In genomic region chr12:68236421-68237059, GRCh38 we compare ENCODE assay signal across 8 cellular contexts. TPM values are rescaled to one million over a fixed set of nuclear protein-coding genes. Genes with fewer than 3 reads are reported as not detected.
A peak's percentile ranks its signal among the peaks of the same experiment; 100 is the strongest.
DNase-seq lines count a peak whose midpoint lies in the region; ATAC-seq and TF ChIP-seq lines count a peak whose summit lies in the region.

No MANE protein-coding gene starts in this region.

- H3K36me3 Mint-ChIP-seq in activated CD4-positive, alpha-beta memory T cell treated with anti-CD3 and anti-CD28 coated beads for 36 hours: no peaks in the 10 kb centered on the region

- intact Hi-C loops in activated CD4-positive, alpha-beta memory T cell treated with anti-CD3 and anti-CD28 coated beads for 36 hours (cut with micrococcal nuclease): no loop called here

- H3K27me3 ChIP-seq in gastroesophageal sphincter: no peaks in the 10 kb centered on the region

- H3K9me3 ChIP-seq in gastroesophageal sphincter: no peaks in the 10 kb centered on the region

- H3K4me1 Mint-ChIP-seq in activated CD4-positive, alpha-beta memory T cell treated with anti-CD3 and anti-CD28 coated beads for 36 hours (ENCODE audit: low read depth): peaks cover 40% of the 10 kb centered on the region

- no peaks in the 10 kb centered on the region for H3K36me3 ChIP-seq in gastroesophageal sphincter

- CTCF ChIA-PET in activated CD4-positive, alpha-beta memory T cell treated with anti-CD3 and anti-CD28 coated beads for 36 hours (lab: Charles Lee): interaction anchor here (1.1 to 2.3 kb wide), 4 partner anchors 13 to 84 kb away, joined by 3 to 9 read pairs (median 6); no protein-coding TSS in a partner anchor

- no peak for TF ChIP-seq POLR2A in gastroesophageal sphincter (IDR thresholded peaks at IDR 0.05)

- peaks cover 0 to 40% (median 11%) of the 10 kb centered on the region in 3 donors for H3K4me1 ChIP-seq in gastroesophageal sphincter

- DNase-seq in GM13977 (ENCODE audit: low spot score) (peak; percentile 27), NAMALWA (ENCODE audit: low spot score) (peak; percentile 61), ureter (ENCODE audit: low spot score) (no peak), cortex of kidney (lab: John Stamatoyannopoulos, UW) (no peak)
- DNase-seq in activated CD4-positive, alpha-beta memory T cell treated with anti-CD3 and anti-CD28 coated beads for 36 hours: peak; percentile 46
- DNase-seq in stimulated activated CD8-positive, alpha-beta memory T cell treated with anti-CD3 and anti-CD28 coated beads, Interleukin-15, amount 100 ng/mL, for 1 hour (ENCODE audit: low read depth): peak; percentile 5

- TF ChIP-seq CTCF in GM13977 (IDR thresholded peaks at IDR 0.05; ENCODE audit: extremely low read depth, insufficient read depth, missing control alignments): no peak
- peak in 1 of 4 experiments; percentile 12 for TF ChIP-seq CTCF in gastroesophageal sphincter (IDR thresholded peaks at IDR 0.05)

- TF ChIP-seq EP300 in gastroesophageal sphincter (IDR thresholded peaks at IDR 0.05): no peak

- POLR2A ChIA-PET in activated CD4-positive, alpha-beta memory T cell treated with anti-CD3 and anti-CD28 coated beads for 36 hours (lab: Charles Lee): no interaction called here

- H3K27ac Mint-ChIP-seq in activated CD4-positive, alpha-beta memory T cell treated with anti-CD3 and anti-CD28 coated beads for 36 hours: no peak overlapping the region

- ATAC-seq in GM21786 (IDR thresholded peaks at IDR 0.05; ENCODE audit: unreplicated experiment) (peak; percentile 63), gastroesophageal sphincter (peak; percentile 37)

- peak overlapping the region in 1 of 2 donors; percentile 32 for H3K4me3 ChIP-seq in gastroesophageal sphincter

- in situ Hi-C loops in GM13977 (cut with MboI; ENCODE audit: low pct_unique_long_range_greater_than_20kb, low sequenced_read_pairs, unreplicated experiment): loop anchor here (10.0 to 25.0 kb wide), 2 partner anchors 78 to 451 kb away; partner anchors contain the start of gene NUP107

- H3K27ac ChIP-seq in gastroesophageal sphincter: peak overlapping the region in 1 of 4 donors; percentile 55

- no peaks in the 10 kb centered on the region for H3K9me3 Mint-ChIP-seq in activated CD4-positive, alpha-beta memory T cell treated with anti-CD3 and anti-CD28 coated beads for 36 hours

- 54 to 69% methylated on average over 5 to 6 of the region's 8 CpGs for WGBS in gastroesophageal sphincter (ENCODE audit: low coverage in 1 of 2), 2 donors

- H3K27me3 Mint-ChIP-seq in activated CD4-positive, alpha-beta memory T cell treated with anti-CD3 and anti-CD28 coated beads for 36 hours: peaks cover 7% of the 10 kb centered on the region

- H3K4me3 Mint-ChIP-seq in activated CD4-positive, alpha-beta memory T cell treated with anti-CD3 and anti-CD28 coated beads for 36 hours: peak overlapping the region; percentile 62

RNA-seq across cellular contexts. Expression of gene IL26, which starts 10.9 kb away (rescaled TPM):
- total RNA-seq in activated CD4-positive, alpha-beta memory T cell treated with anti-CD3 and anti-CD28 coated beads for 36 hours: 1 to 10 TPM; 2.0 to 2.1 TPM
- total RNA-seq in gastroesophageal sphincter: not detected
- total RNA-seq in ureter: not detected

RNA-seq across cellular contexts. Expression of gene IL22, which starts 16.9 kb away (rescaled TPM):
- total RNA-seq in activated CD4-positive, alpha-beta memory T cell treated with anti-CD3 and anti-CD28 coated beads for 36 hours: 1 to 10 TPM; 5.4 to 6.4 TPM
- total RNA-seq in gastroesophageal sphincter: not detected
- not detected for total RNA-seq in ureter

Comparison
In these comparisons a context has a peak if more than half of its experiments do, and no peak if none do; other contexts are left out.
1. DNase-seq: peak in GM13977 (single experiment), NAMALWA (single experiment), activated CD4-positive, alpha-beta memory T cell treated with anti-CD3 and anti-CD28 coated beads for 36 hours (single experiment) and stimulated activated CD8-positive, alpha-beta memory T cell treated with anti-CD3 and anti-CD28 coated beads, Interleukin-15, amount 100 ng/mL, for 1 hour (single experiment); none in ureter (single experiment) and cortex of kidney (single experiment).